23 cellular contexts compared by ENCODE assay signal in genomic region chr19:6466526-6467248, GRCh38. TPM values are rescaled to one million over a fixed set of nuclear protein-coding genes. Genes with fewer than 3 reads are reported as not detected.
DNase-seq lines count a peak whose midpoint lies in the region; ATAC-seq and TF ChIP-seq lines count a peak whose summit lies in the region.
"Had no signal": no experiment of that assay in that cellular context is flagged by ENCODE, and none has a peak within 500 bp of the region (broad histone marks: within the 10 kb centered on the region; RNA-seq: fewer than 3 reads in every experiment).

No MANE protein-coding gene starts in this region.

- CTCF ChIA-PET in activated naive CD4-positive, alpha-beta T cell treated with anti-CD3 and anti-CD28 coated beads, Interleukin-2, amount 10 ng/mL, durations not matched to agents 7 days and 5 days (lab: Charles Lee) = no interaction called here
- CTCF ChIA-PET in CD8-positive, alpha-beta T cell (lab: Charles Lee) = no interaction called here
- CTCF ChIA-PET in HEK293 (lab: Yijun Ruan, JAX) = interaction anchor here (0.7 kb wide), 1 partner anchor 10 kb away, joined by 3 read pairs; no protein-coding TSS in a partner anchor
- CTCF ChIA-PET in naive thymus-derived CD4-positive, alpha-beta T cell (lab: Charles Lee) = no interaction called here

- H3K36me3 Mint-ChIP-seq in activated naive CD4-positive, alpha-beta T cell treated with anti-CD3 and anti-CD28 coated beads, Interleukin-2, amount 10 ng/mL, durations not matched to agents 7 days and 5 days = peaks cover 21% of the 10 kb centered on the region
- H3K36me3 Mint-ChIP-seq in activated naive CD4-positive, alpha-beta T cell treated with anti-CD3 and anti-CD28 coated beads, Interleukin-2, amount 50 U/mL, for 72 hours = peaks cover 0 to 6% of the 10 kb centered on the region in 2 donors
- H3K36me3 Mint-ChIP-seq in CD8-positive, alpha-beta T cell = peaks cover 40% of the 10 kb centered on the region
- peaks cover 0 to 24% (median 9%) of the 10 kb centered on the region in 5 donors for H3K36me3 Mint-ChIP-seq in naive thymus-derived CD4-positive, alpha-beta T cell

- H3K27ac ChIP-seq in CD8-positive, alpha-beta T cell (ENCODE audit: low read depth, low read length) = no peak overlapping the region
- H3K27ac ChIP-seq in HEK293 (ENCODE audit: extremely low read depth, low read depth, low read length) = no peak overlapping the region
- H3K27ac ChIP-seq in naive thymus-derived CD4-positive, alpha-beta T cell (ENCODE audit: low read depth, low read length) = no peak overlapping the region
- H3K27ac ChIP-seq: C4-2B had no signal

- peaks cover 10% of the 10 kb centered on the region for H3K27me3 Mint-ChIP-seq in activated naive CD4-positive, alpha-beta T cell treated with anti-CD3 and anti-CD28 coated beads, Interleukin-2, amount 10 ng/mL, durations not matched to agents 7 days and 5 days
- H3K27me3 Mint-ChIP-seq in CD8-positive, alpha-beta T cell (ENCODE audit: low read depth) = no peaks in the 10 kb centered on the region
- H3K27me3 Mint-ChIP-seq in naive thymus-derived CD4-positive, alpha-beta T cell = peaks cover 0 to 8% (median 0%) of the 10 kb centered on the region in 5 donors

- no peak for TF ChIP-seq CTCF in CD8-positive, alpha-beta T cell (IDR thresholded peaks at IDR 0.05)
- no peak for TF ChIP-seq CTCF in HEK293 (tag by site-specific recombination; IDR thresholded peaks at IDR 0.05)

- H3K36me3 ChIP-seq in CD8-positive, alpha-beta T cell (ENCODE audit: insufficient read depth, low read length) = peaks cover 6% of the 10 kb centered on the region
- no peaks in the 10 kb centered on the region for H3K36me3 ChIP-seq in HEK293 (ENCODE audit: control insufficient read depth in 2 of 2, insufficient read depth in 1 of 2, low read length in 2 of 2)
- peaks cover 0 to 52% (median 0%) of the 10 kb centered on the region in 3 experiments for H3K36me3 ChIP-seq in naive thymus-derived CD4-positive, alpha-beta T cell (ENCODE audit: control insufficient read depth in 2 of 3, insufficient read depth in 3 of 3, low read length in 3 of 3)

- H3K27ac Mint-ChIP-seq in activated naive CD4-positive, alpha-beta T cell treated with anti-CD3 and anti-CD28 coated beads, Interleukin-2, amount 10 ng/mL, durations not matched to agents 7 days and 5 days = peak overlapping the region; percentile 33
- H3K27ac Mint-ChIP-seq in activated naive CD4-positive, alpha-beta T cell treated with anti-CD3 and anti-CD28 coated beads, Interleukin-2, amount 50 U/mL, for 72 hours = peak overlapping the region in 1 of 2 donors; percentile 55
- peak overlapping the region; percentile 55 for H3K27ac Mint-ChIP-seq in CD8-positive, alpha-beta T cell
- peak overlapping the region in 7 of 9 donors; percentile 8 to 59 (median 36) for H3K27ac Mint-ChIP-seq in naive thymus-derived CD4-positive, alpha-beta T cell

- H3K4me1 ChIP-seq in CD8-positive, alpha-beta T cell (ENCODE audit: insufficient read depth, low read length) = peaks cover 13% of the 10 kb centered on the region
- H3K4me1 ChIP-seq in HEK293 (ENCODE audit: control insufficient read depth, insufficient read depth, low read length) = no peaks in the 10 kb centered on the region
- peaks cover 0 to 4% of the 10 kb centered on the region in 2 donors for H3K4me1 ChIP-seq in naive thymus-derived CD4-positive, alpha-beta T cell (ENCODE audit: control insufficient read depth in 2 of 2, insufficient read depth in 2 of 2, low read length in 2 of 2)

- H3K4me3 Mint-ChIP-seq in activated naive CD4-positive, alpha-beta T cell treated with anti-CD3 and anti-CD28 coated beads, Interleukin-2, amount 10 ng/mL, durations not matched to agents 7 days and 5 days = no peak overlapping the region
- no peak overlapping the region for H3K4me3 Mint-ChIP-seq in CD8-positive, alpha-beta T cell
- H3K4me3 Mint-ChIP-seq in naive thymus-derived CD4-positive, alpha-beta T cell = peak overlapping the region in 1 of 10 donors; percentile 50

- no peaks in the 10 kb centered on the region for H3K9me3 ChIP-seq in CD8-positive, alpha-beta T cell (ENCODE audit: low read length)
- no peaks in the 10 kb centered on the region for H3K9me3 ChIP-seq in HEK293 (ENCODE audit: control insufficient read depth, insufficient read depth, low read depth, low read length)
- H3K9me3 ChIP-seq in naive thymus-derived CD4-positive, alpha-beta T cell (ENCODE audit: control insufficient read depth in 2 of 3, low read length in 3 of 3) = no peaks in the 10 kb centered on the region

- no peak for DNase-seq in activated naive CD4-positive, alpha-beta T cell treated with anti-CD3 and anti-CD28 coated beads, Interleukin-2, amount 10 ng/mL, durations not matched to agents 7 days and 5 days
- DNase-seq in activated naive CD4-positive, alpha-beta T cell treated with anti-CD3 and anti-CD28 coated beads, Interleukin-2, amount 50 U/mL, for 72 hours (ENCODE audit: low spot score in 2 of 2) = no peak
- no peak for DNase-seq in CD8-positive, alpha-beta T cell
- no peak for DNase-seq in naive thymus-derived CD4-positive, alpha-beta T cell
- DNase-seq in anterior cingulate cortex (lab: John Stamatoyannopoulos, UW) (no peak), NCI-H1417 treated with DMSO at 0.1 percent for 48 hours (lab: John Stamatoyannopoulos, UW) (no peak), islet precursor cell (no peak)
- DNase-seq: AML-193, DMS 273 treated with DMSO at 0.1 percent for 48 hours, DMS79 treated with DMSO at 0.1 percent for 48 hours, KBM-7, MM.1S, NCI-H1048, NCI-H1436 treated with DMSO at 0.1 percent for 48 hours, NCI-H1930 had no signal

- intact Hi-C loops in CD8-positive, alpha-beta T cell (cut with DNase I, micrococcal nuclease) = no loop called here
- intact Hi-C loops in naive thymus-derived CD4-positive, alpha-beta T cell (cut with micrococcal nuclease) = no loop called here

- H3K9me3 Mint-ChIP-seq in activated naive CD4-positive, alpha-beta T cell treated with anti-CD3 and anti-CD28 coated beads, Interleukin-2, amount 10 ng/mL, durations not matched to agents 7 days and 5 days = no peaks in the 10 kb centered on the region
- H3K9me3 Mint-ChIP-seq in activated naive CD4-positive, alpha-beta T cell treated with anti-CD3 and anti-CD28 coated beads, Interleukin-2, amount 50 U/mL, for 72 hours = no peaks in the 10 kb centered on the region
- H3K9me3 Mint-ChIP-seq in CD8-positive, alpha-beta T cell = no peaks in the 10 kb centered on the region
- H3K9me3 Mint-ChIP-seq in naive thymus-derived CD4-positive, alpha-beta T cell = no peaks in the 10 kb centered on the region

- peaks cover 19% of the 10 kb centered on the region for H3K4me1 Mint-ChIP-seq in activated naive CD4-positive, alpha-beta T cell treated with anti-CD3 and anti-CD28 coated beads, Interleukin-2, amount 10 ng/mL, durations not matched to agents 7 days and 5 days
- peaks cover 20% of the 10 kb centered on the region for H3K4me1 Mint-ChIP-seq in CD8-positive, alpha-beta T cell (ENCODE audit: low read depth)
- peaks cover 3 to 22% (median 17%) of the 10 kb centered on the region in 7 donors for H3K4me1 Mint-ChIP-seq in naive thymus-derived CD4-positive, alpha-beta T cell

- POLR2A ChIA-PET in CD8-positive, alpha-beta T cell (lab: Charles Lee) = interaction anchor here (0.6 kb wide), 1 partner anchor 315 kb away, joined by 4 read pairs; no protein-coding TSS in a partner anchor
- POLR2A ChIA-PET in HEK293 (lab: Yijun Ruan, JAX) = interaction anchor here (0.8 to 1.4 kb wide), 2 partner anchors 10 to 19 kb away, joined by 5 to 9 read pairs; no protein-coding TSS in a partner anchor
- POLR2A ChIA-PET in naive thymus-derived CD4-positive, alpha-beta T cell (lab: Charles Lee) = interaction anchor here (0.6 to 1.9 kb wide), 2 partner anchors 15 to 19 kb away, joined by 3 to 8 read pairs; partner anchors contain the start of gene DENND1C

- H3K27me3 ChIP-seq in CD8-positive, alpha-beta T cell (ENCODE audit: insufficient read depth, low read length) = no peaks in the 10 kb centered on the region
- H3K27me3 ChIP-seq in naive thymus-derived CD4-positive, alpha-beta T cell (ENCODE audit: control insufficient read depth in 2 of 2, insufficient read depth in 2 of 2, low read length in 2 of 2) = no peaks in the 10 kb centered on the region

- no peak overlapping the region for H3K4me3 ChIP-seq in CD8-positive, alpha-beta T cell (ENCODE audit: low read depth, low read length)
- H3K4me3 ChIP-seq in HEK293 (ENCODE audit: low read depth, low read length) = no peak overlapping the region
- H3K4me3 ChIP-seq in naive thymus-derived CD4-positive, alpha-beta T cell (ENCODE audit: low read length) = no peak overlapping the region

- no peak for ATAC-seq in activated naive CD4-positive, alpha-beta T cell treated with anti-CD3 and anti-CD28 coated beads, Interleukin-2, amount 50 U/mL, for 72 hours
- no peak for ATAC-seq in CD8-positive, alpha-beta T cell
- ATAC-seq in naive thymus-derived CD4-positive, alpha-beta T cell = no peak
- ATAC-seq: Panc1, SK-N-SH treated with all-trans-retinoic acid at 6 μM for 48 hours had no signal

RNA-seq across cellular contexts. Expression of gene CRB3, which starts 2.6 kb away (rescaled TPM):
- total RNA-seq in activated naive CD4-positive, alpha-beta T cell treated with anti-CD3 and anti-CD28 coated beads, Interleukin-2, amount 50 U/mL, for 72 hours = 1 to 10 TPM in 1 of 2 donors, under 1 TPM in 1; 0.59 to 2.6 TPM
- total RNA-seq in CD8-positive, alpha-beta T cell = 1 to 10 TPM; 7.8 to 8.9 TPM
- total RNA-seq in naive thymus-derived CD4-positive, alpha-beta T cell = 1 to 10 TPM in 4 of 5 experiments, under 1 TPM in 1; 0.44 to 8.6 (median 5.7) TPM
- 10 to 100 TPM in 1 of 2 donors, 1 to 10 TPM in 1; 6.5 to 10.1 TPM for polyA plus RNA-seq in naive thymus-derived CD4-positive, alpha-beta T cell
- total RNA-seq: A172, H4 had no signal
- polyA plus RNA-seq: AG04450 had no signal

RNA-seq across cellular contexts. Expression of gene SLC25A23, which starts 7.1 kb away (rescaled TPM):
- 10 to 100 TPM in 1 of 2 donors, under 1 TPM in 1; 0.96 to 36.0 TPM for total RNA-seq in activated naive CD4-positive, alpha-beta T cell treated with anti-CD3 and anti-CD28 coated beads, Interleukin-2, amount 50 U/mL, for 72 hours
- 10 to 100 TPM; 10.5 to 10.9 TPM for total RNA-seq in CD8-positive, alpha-beta T cell
- 10 to 100 TPM in 4 of 5 experiments, 1 to 10 TPM in 1; 9.0 to 31.3 (median 22.0) TPM for total RNA-seq in naive thymus-derived CD4-positive, alpha-beta T cell
- polyA plus RNA-seq in naive thymus-derived CD4-positive, alpha-beta T cell = 10 to 100 TPM; 18.8 to 35.0 TPM

RNA-seq across cellular contexts. Expression of gene DENND1C, which starts 14.9 kb away (rescaled TPM):
- 10 to 100 TPM; 70.8 to 84.4 TPM for total RNA-seq in activated naive CD4-positive, alpha-beta T cell treated with anti-CD3 and anti-CD28 coated beads, Interleukin-2, amount 50 U/mL, for 72 hours
- total RNA-seq in CD8-positive, alpha-beta T cell = 10 to 100 TPM; 94.0 to 95.9 TPM
- 100 to 1,000 TPM; 106 to 142 (median 118) TPM for total RNA-seq in naive thymus-derived CD4-positive, alpha-beta T cell
- 100 to 1,000 TPM in 1 of 2 donors, 10 to 100 TPM in 1; 57.3 to 142 TPM for polyA plus RNA-seq in naive thymus-derived CD4-positive, alpha-beta T cell
- total RNA-seq: A172 had no signal
- polyA plus RNA-seq: AG04450 had no signal

RNA-seq across cellular contexts. Expression of gene SLC25A41, which starts 33.1 kb away (rescaled TPM):
- total RNA-seq in activated naive CD4-positive, alpha-beta T cell treated with anti-CD3 and anti-CD28 coated beads, Interleukin-2, amount 50 U/mL, for 72 hours = under 1 TPM in 1 of 2 donors, not detected in 1; 0.14 TPM
- not detected for total RNA-seq in CD8-positive, alpha-beta T cell
- total RNA-seq in naive thymus-derived CD4-positive, alpha-beta T cell = under 1 TPM in 1 of 5 experiments, not detected in 4; 0.32 TPM
- not detected for polyA plus RNA-seq in naive thymus-derived CD4-positive, alpha-beta T cell
- total RNA-seq: H4, NCI-H460 had no signal
- polyA plus RNA-seq: AG04450 had no signal

RNA-seq across cellular contexts. Expression of gene TUBB4A, which starts 35.4 kb away (rescaled TPM):
- total RNA-seq in activated naive CD4-positive, alpha-beta T cell treated with anti-CD3 and anti-CD28 coated beads, Interleukin-2, amount 50 U/mL, for 72 hours = 1 to 10 TPM; 2.6 to 9.4 TPM
- 1 to 10 TPM; 1.4 to 1.6 TPM for total RNA-seq in CD8-positive, alpha-beta T cell
- total RNA-seq in naive thymus-derived CD4-positive, alpha-beta T cell = 1 to 10 TPM; 1.5 to 7.6 (median 2.6) TPM
- 1 to 10 TPM; 1.5 to 4.5 TPM for polyA plus RNA-seq in naive thymus-derived CD4-positive, alpha-beta T cell
- polyA plus RNA-seq: AG04450 had no signal
